ENCODE assay signal across 1 cellular context in genomic region chr3:129514563-129514962, GRCh38.
TF ChIP-seq lines count a peak whose summit lies in the region.

No MANE protein-coding gene starts in this region.

TF ChIP-seq in GM23338, 12 proteins besides CTCF, POLR2A, EP300 and RAD21 (continued from another document):
- TF ChIP-seq, protein P1, sequence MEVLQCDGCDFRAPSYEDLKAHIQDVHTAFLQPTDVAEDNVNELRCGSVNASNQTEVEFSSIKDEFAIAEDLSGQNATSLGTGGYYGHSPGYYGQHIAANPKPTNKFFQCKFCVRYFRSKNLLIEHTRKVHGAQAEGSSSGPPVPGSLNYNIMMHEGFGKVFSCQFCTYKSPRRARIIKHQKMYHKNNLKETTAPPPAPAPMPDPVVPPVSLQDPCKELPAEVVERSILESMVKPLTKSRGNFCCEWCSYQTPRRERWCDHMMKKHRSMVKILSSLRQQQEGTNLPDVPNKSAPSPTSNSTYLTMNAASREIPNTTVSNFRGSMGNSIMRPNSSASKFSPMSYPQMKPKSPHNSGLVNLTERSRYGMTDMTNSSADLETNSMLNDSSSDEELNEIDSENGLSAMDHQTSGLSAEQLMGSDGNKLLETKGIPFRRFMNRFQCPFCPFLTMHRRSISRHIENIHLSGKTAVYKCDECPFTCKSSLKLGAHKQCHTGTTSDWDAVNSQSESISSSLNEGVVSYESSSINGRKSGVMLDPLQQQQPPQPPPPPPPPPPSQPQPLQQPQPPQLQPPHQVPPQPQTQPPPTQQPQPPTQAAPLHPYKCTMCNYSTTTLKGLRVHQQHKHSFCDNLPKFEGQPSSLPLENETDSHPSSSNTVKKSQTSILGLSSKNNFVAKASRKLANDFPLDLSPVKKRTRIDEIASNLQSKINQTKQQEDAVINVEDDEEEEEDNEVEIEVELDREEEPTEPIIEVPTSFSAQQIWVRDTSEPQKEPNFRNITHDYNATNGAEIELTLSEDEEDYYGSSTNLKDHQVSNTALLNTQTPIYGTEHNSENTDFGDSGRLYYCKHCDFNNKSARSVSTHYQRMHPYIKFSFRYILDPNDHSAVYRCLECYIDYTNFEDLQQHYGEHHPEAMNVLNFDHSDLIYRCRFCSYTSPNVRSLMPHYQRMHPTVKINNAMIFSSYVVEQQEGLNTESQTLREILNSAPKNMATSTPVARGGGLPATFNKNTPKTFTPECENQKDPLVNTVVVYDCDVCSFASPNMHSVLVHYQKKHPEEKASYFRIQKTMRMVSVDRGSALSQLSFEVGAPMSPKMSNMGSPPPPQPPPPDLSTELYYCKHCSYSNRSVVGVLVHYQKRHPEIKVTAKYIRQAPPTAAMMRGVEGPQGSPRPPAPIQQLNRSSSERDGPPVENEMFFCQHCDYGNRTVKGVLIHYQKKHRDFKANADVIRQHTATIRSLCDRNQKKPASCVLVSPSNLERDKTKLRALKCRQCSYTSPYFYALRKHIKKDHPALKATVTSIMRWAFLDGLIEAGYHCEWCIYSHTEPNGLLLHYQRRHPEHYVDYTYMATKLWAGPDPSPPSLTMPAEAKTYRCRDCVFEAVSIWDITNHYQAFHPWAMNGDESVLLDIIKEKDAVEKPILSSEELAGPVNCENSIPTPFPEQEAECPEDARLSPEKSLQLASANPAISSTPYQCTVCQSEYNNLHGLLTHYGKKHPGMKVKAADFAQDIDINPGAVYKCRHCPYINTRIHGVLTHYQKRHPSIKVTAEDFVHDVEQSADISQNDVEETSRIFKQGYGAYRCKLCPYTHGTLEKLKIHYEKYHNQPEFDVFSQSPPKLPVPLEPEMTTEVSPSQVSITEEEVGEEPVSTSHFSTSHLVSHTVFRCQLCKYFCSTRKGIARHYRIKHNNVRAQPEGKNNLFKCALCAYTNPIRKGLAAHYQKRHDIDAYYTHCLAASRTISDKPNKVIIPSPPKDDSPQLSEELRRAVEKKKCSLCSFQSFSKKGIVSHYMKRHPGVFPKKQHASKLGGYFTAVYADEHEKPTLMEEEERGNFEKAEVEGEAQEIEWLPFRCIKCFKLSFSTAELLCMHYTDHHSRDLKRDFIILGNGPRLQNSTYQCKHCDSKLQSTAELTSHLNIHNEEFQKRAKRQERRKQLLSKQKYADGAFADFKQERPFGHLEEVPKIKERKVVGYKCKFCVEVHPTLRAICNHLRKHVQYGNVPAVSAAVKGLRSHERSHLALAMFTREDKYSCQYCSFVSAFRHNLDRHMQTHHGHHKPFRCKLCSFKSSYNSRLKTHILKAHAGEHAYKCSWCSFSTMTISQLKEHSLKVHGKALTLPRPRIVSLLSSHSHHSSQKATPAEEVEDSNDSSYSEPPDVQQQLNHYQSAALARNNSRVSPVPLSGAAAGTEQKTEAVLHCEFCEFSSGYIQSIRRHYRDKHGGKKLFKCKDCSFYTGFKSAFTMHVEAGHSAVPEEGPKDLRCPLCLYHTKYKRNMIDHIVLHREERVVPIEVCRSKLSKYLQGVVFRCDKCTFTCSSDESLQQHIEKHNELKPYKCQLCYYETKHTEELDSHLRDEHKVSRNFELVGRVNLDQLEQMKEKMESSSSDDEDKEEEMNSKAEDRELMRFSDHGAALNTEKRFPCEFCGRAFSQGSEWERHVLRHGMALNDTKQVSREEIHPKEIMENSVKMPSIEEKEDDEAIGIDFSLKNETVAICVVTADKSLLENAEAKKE (CRISPR knock-in tag; IDR thresholded peaks at IDR 0.05): no peak
- no peak for TF ChIP-seq CREB1 (CRISPR knock-in tag; IDR thresholded peaks at IDR 0.05; ENCODE audit: low read depth)
- no peak for TF ChIP-seq JUNB (IDR thresholded peaks at IDR 0.05; ENCODE audit: unreplicated experiment)
- no peak for TF ChIP-seq NANOG (IDR thresholded peaks at IDR 0.05; ENCODE audit: borderline replicate concordance)
- no peak for TF ChIP-seq EZH2 (IDR thresholded peaks at IDR 0.05; ENCODE audit: low read depth, unreplicated experiment)
